In the genomic region with DNA sequence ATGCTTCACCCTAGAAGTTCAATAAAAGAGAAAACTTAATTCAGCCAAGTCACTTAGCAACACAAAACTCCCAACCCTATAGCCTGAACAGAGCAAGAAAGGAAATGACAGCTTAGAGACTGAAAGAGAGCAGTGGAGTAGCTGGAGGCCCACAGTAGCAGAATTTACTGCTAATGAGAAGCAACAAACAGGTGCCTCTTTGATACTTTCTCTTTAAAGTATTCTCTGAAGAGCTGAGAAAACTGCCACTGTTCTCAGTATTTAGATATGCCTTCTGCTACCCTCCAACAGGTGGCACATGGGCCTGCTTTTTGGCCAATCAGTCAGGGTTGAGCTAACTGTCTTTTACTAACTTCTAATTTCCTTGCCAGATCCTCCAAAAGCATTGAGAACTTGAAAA, we compare ENCODE assay signal across 12 cellular contexts.
A peak's percentile ranks its signal among the peaks of the same experiment; 100 is the strongest.
DNase-seq lines count a peak whose midpoint lies in the region; ATAC-seq, FAIRE-seq and TF ChIP-seq lines count a peak whose summit lies in the region.
"Had no signal": no experiment of that assay in that cellular context is flagged by ENCODE, and none has a peak within 500 bp of the region (broad histone marks: within the 10 kb centered on the region; RNA-seq: fewer than 3 reads in every experiment).

No MANE protein-coding gene starts in this region.

- H3K4me3 ChIP-seq in HCT116 (replicated peaks in 1 of 2; ENCODE audit: low read depth in 1 of 2, low read length in 2 of 2) (no peak overlapping the region), thymus (ENCODE audit: low read length) (no peak overlapping the region), aorta (ENCODE audit: low read length in 2 of 2) (no peak overlapping the region), pancreas (no peak overlapping the region)

- no peaks in the 10 kb centered on the region for H3K79me2 ChIP-seq in HCT116 (ENCODE audit: insufficient read depth, low read length)

- no peak overlapping the region for H3K27ac ChIP-seq in HCT116 (ENCODE audit: low read depth, low read length)
- peak overlapping the region; percentile 79 for H3K27ac ChIP-seq in thymus (ENCODE audit: low read depth)
- H3K27ac ChIP-seq in aorta (ENCODE audit: low read depth in 1 of 2, low read length in 2 of 2): no peak overlapping the region
- no peak overlapping the region for H3K27ac ChIP-seq in pancreas

- DNase-seq in activated naive CD4-positive, alpha-beta T cell treated with Interleukin-2 at 50 U/mL for 16 hours: no peak
- DNase-seq in HCT116 (ENCODE audit: low read depth, low spot score) (no peak), NCI-H69 (lab: John Stamatoyannopoulos, UW) (peak; percentile 2), aorta (no peak), pancreas (no peak), GDM1 (lab: John Stamatoyannopoulos, UW) (no peak)
- DNase-seq: BE2C; NK-92 treated with Interleukin-12 subunit alpha and Interleukin-12 subunit beta, amount 100 ng/mL, for 24 hours had no signal

- intact Hi-C loops in HCT116 (cut with micrococcal nuclease): no loop called here
- intact Hi-C loops in aorta (cut with DNase I): no loop called here
- intact Hi-C loops in pancreas (cut with DNase I): no loop called here

- H3K27me3 Mint-ChIP-seq in activated naive CD4-positive, alpha-beta T cell treated with anti-CD3 and anti-CD28 coated beads, Interleukin-2, amount 50 U/mL, for 24 hours: no peaks in the 10 kb centered on the region

- no peaks in the 10 kb centered on the region for H3K9me3 Mint-ChIP-seq in activated naive CD4-positive, alpha-beta T cell treated with anti-CD3 and anti-CD28 coated beads, Interleukin-2, amount 50 U/mL, for 24 hours
- H3K9me3 Mint-ChIP-seq: stimulated activated effector memory CD8-positive, alpha-beta T cell treated with anti-CD3 and anti-CD28 coated beads, Interleukin-12 subunit alpha, Interleukin-12 subunit beta, amount 100 ng/mL, for 72 hours had no signal

- H3K4me1 Mint-ChIP-seq in activated naive CD4-positive, alpha-beta T cell treated with anti-CD3 and anti-CD28 coated beads, Interleukin-2, amount 50 U/mL, for 24 hours: peaks cover 62% of the 10 kb centered on the region
- H3K4me1 Mint-ChIP-seq: stimulated activated effector memory CD8-positive, alpha-beta T cell treated with anti-CD3 and anti-CD28 coated beads, Interleukin-12 subunit alpha, Interleukin-12 subunit beta, amount 100 ng/mL, for 72 hours had no signal

- H3K9me2 ChIP-seq in HCT116 (ENCODE audit: insufficient read depth): no peaks in the 10 kb centered on the region

- TF ChIP-seq RAD21 in HCT116 (IDR thresholded peaks at IDR 0.05; ENCODE audit: low read depth): 0 out of 2 replicates have a peak, but pooled peaks have one; percentile 13

- no peak for FAIRE-seq in pancreas (lab: Jason Lieb, UNC)
- FAIRE-seq: GM19239 had no signal

- 0 out of 6 replicates have a peak, but pooled peaks of 1 of the 3 experiments have one; percentile 4 for TF ChIP-seq CTCF in HCT116 (IDR thresholded peaks at IDR 0.05 in 2 of 3, conservative IDR thresholded peaks at IDR 0.05 in 1 of 3; ENCODE audit: borderline replicate concordance in 1 of 3, insufficient read depth in 1 of 3, low read depth in 2 of 3, low read length in 2 of 3)
- TF ChIP-seq CTCF in pancreas (IDR thresholded peaks at IDR 0.05): no peak

- BruUV-seq in HCT116 (replicated peaks; lab: Mats Ljungman, UMichigan): no TSS peak

- no peak overlapping the region for H3K9ac ChIP-seq in HCT116 (ENCODE audit: low read length)

- ATAC-seq in HCT116: no peak
- no peak for ATAC-seq in aorta (ENCODE audit: low FRiP score)
- ATAC-seq in pancreas: no peak
- ATAC-seq: stimulated activated effector memory CD8-positive, alpha-beta T cell treated with anti-CD3 and anti-CD28 coated beads, Interleukin-12 subunit alpha, Interleukin-12 subunit beta, amount 100 ng/mL, for 72 hours had no signal

- H3K4me1 ChIP-seq in HCT116 (ENCODE audit: control insufficient read depth in 1 of 2, insufficient read depth in 2 of 2, low read length in 2 of 2) (no peaks in the 10 kb centered on the region), thymus (ENCODE audit: control insufficient read depth, insufficient read depth, low read length) (peaks cover 7% of the 10 kb centered on the region), aorta (ENCODE audit: control insufficient read depth in 1 of 2, insufficient read depth in 2 of 2, low read length in 2 of 2) (no peaks in the 10 kb centered on the region), pancreas (no peaks in the 10 kb centered on the region)
- H3K4me1 ChIP-seq: BE2C had no signal

- no peaks in the 10 kb centered on the region for H4K20me1 ChIP-seq in HCT116 (ENCODE audit: insufficient read depth)

- no peak overlapping the region for H2AFZ ChIP-seq in HCT116 (ENCODE audit: low read depth, low read length, poor library complexity, severe bottlenecking)

- POLR2A ChIA-PET in HCT116 (lab: Charles Lee): no interaction called here

- CTCF ChIA-PET in HCT116 (lab: Charles Lee): interaction anchor here (0.9 to 1.3 kb wide), 2 partner anchors 48 to 275 kb away, joined by 3 to 4 read pairs; no protein-coding TSS in a partner anchor

- H3K9me3 ChIP-seq in HCT116 (ENCODE audit: control insufficient read depth in 1 of 2, insufficient read depth in 1 of 2, low read depth in 1 of 2, low read length in 2 of 2) (no peaks in the 10 kb centered on the region), thymus (ENCODE audit: control insufficient read depth) (no peaks in the 10 kb centered on the region), aorta (ENCODE audit: control insufficient read depth, low read length) (no peaks in the 10 kb centered on the region), pancreas (no peaks in the 10 kb centered on the region)
- H3K9me3 ChIP-seq: BE2C had no signal

- TF ChIP-seq POLR2A in HCT116 (IDR thresholded peaks at IDR 0.05; ENCODE audit: borderline replicate concordance, extremely low read depth, insufficient read depth, insufficient read length): no peak

- H3K27me3 ChIP-seq in HCT116 (ENCODE audit: insufficient read depth, low read length): no peaks in the 10 kb centered on the region
- H3K27me3 ChIP-seq in thymus (ENCODE audit: control insufficient read depth, insufficient read depth): no peaks in the 10 kb centered on the region
- H3K27me3 ChIP-seq in aorta (ENCODE audit: control insufficient read depth in 1 of 2, insufficient read depth in 2 of 2, low read length in 1 of 2): no peaks in the 10 kb centered on the region
- no peaks in the 10 kb centered on the region for H3K27me3 ChIP-seq in pancreas
- H3K27me3 ChIP-seq: BE2C had no signal

- H3K27ac Mint-ChIP-seq in activated naive CD4-positive, alpha-beta T cell treated with anti-CD3 and anti-CD28 coated beads, Interleukin-2, amount 50 U/mL, for 24 hours: peak overlapping the region; percentile 79
- H3K27ac Mint-ChIP-seq: stimulated activated effector memory CD8-positive, alpha-beta T cell treated with anti-CD3 and anti-CD28 coated beads, Interleukin-12 subunit alpha, Interleukin-12 subunit beta, amount 100 ng/mL, for 72 hours had no signal

- H3K36me3 ChIP-seq in HCT116 (ENCODE audit: control insufficient read depth in 1 of 2, insufficient read depth in 2 of 2, low read length in 2 of 2): no peaks in the 10 kb centered on the region
- no peaks in the 10 kb centered on the region for H3K36me3 ChIP-seq in thymus (ENCODE audit: control insufficient read depth, insufficient read depth)
- H3K36me3 ChIP-seq in aorta (ENCODE audit: control insufficient read depth in 1 of 2, insufficient read depth in 2 of 2, low read length in 1 of 2): no peaks in the 10 kb centered on the region
- H3K36me3 ChIP-seq in pancreas: no peaks in the 10 kb centered on the region
- H3K36me3 ChIP-seq: BE2C had no signal

- no peak overlapping the region for H3K4me3 Mint-ChIP-seq in activated naive CD4-positive, alpha-beta T cell treated with anti-CD3 and anti-CD28 coated beads, Interleukin-2, amount 50 U/mL, for 24 hours
- H3K4me3 Mint-ChIP-seq: stimulated activated effector memory CD8-positive, alpha-beta T cell treated with anti-CD3 and anti-CD28 coated beads, Interleukin-12 subunit alpha, Interleukin-12 subunit beta, amount 100 ng/mL, for 72 hours had no signal

- H3K4me2 ChIP-seq in HCT116 (ENCODE audit: low read length): no peak overlapping the region

- RAD21 ChIA-PET in HCT116 (lab: Charles Lee; ENCODE audit: low non-redundant PET in 1 of 2, low total read pairs in 2 of 2, uncharacterized antibody in 2 of 2, unreplicated experiment in 2 of 2): no interaction called here

- H3K36me3 Mint-ChIP-seq in activated naive CD4-positive, alpha-beta T cell treated with anti-CD3 and anti-CD28 coated beads, Interleukin-2, amount 50 U/mL, for 24 hours: no peaks in the 10 kb centered on the region
- H3K36me3 Mint-ChIP-seq: stimulated activated effector memory CD8-positive, alpha-beta T cell treated with anti-CD3 and anti-CD28 coated beads, Interleukin-12 subunit alpha, Interleukin-12 subunit beta, amount 100 ng/mL, for 72 hours had no signal

TF ChIP-seq in HCT116, 20 proteins besides CTCF, POLR2A, EP300 and RAD21 (continues in another document):
- TF ChIP-seq, protein P1, sequence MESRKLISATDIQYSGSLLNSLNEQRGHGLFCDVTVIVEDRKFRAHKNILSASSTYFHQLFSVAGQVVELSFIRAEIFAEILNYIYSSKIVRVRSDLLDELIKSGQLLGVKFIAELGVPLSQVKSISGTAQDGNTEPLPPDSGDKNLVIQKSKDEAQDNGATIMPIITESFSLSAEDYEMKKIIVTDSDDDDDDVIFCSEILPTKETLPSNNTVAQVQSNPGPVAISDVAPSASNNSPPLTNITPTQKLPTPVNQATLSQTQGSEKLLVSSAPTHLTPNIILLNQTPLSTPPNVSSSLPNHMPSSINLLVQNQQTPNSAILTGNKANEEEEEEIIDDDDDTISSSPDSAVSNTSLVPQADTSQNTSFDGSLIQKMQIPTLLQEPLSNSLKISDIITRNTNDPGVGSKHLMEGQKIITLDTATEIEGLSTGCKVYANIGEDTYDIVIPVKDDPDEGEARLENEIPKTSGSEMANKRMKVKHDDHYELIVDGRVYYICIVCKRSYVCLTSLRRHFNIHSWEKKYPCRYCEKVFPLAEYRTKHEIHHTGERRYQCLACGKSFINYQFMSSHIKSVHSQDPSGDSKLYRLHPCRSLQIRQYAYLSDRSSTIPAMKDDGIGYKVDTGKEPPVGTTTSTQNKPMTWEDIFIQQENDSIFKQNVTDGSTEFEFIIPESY (IDR thresholded peaks at IDR 0.05; ENCODE audit: extremely low read depth, insufficient replicate concordance, low read length): no peak
- TF ChIP-seq YY1 (IDR thresholded peaks at IDR 0.05; ENCODE audit: extremely low read depth, insufficient replicate concordance, low read depth, low read length): no peak
- TF ChIP-seq ELF1 (IDR thresholded peaks at IDR 0.05; ENCODE audit: borderline replicate concordance, low read depth): no peak
- no peak for TF ChIP-seq SIN3A (IDR thresholded peaks at IDR 0.05; ENCODE audit: low read depth)
- no peak for TF ChIP-seq ZNF274 (IDR thresholded peaks at IDR 0.05; ENCODE audit: low read depth, low read length)
- TF ChIP-seq SP1 (IDR thresholded peaks at IDR 0.05; ENCODE audit: low read depth): no peak
- TF ChIP-seq EGR1 (IDR thresholded peaks at IDR 0.05; ENCODE audit: low read depth): no peak
- TF ChIP-seq ZFX (IDR thresholded peaks at IDR 0.05): no peak
- no peak for TF ChIP-seq FOSL1 (IDR thresholded peaks at IDR 0.05; ENCODE audit: low read depth)
